14 cellular contexts compared by ENCODE assay signal in genomic region chr2:2112416-2113131, GRCh38.
A peak's percentile ranks its signal among the peaks of the same experiment; 100 is the strongest.
DNase-seq lines count a peak whose midpoint lies in the region; ATAC-seq, FAIRE-seq and TF ChIP-seq lines count a peak whose summit lies in the region.
"Had no signal": no experiment of that assay in that cellular context is flagged by ENCODE, and none has a peak within 500 bp of the region (broad histone marks: within the 10 kb centered on the region; RNA-seq: fewer than 3 reads in every experiment).

No MANE protein-coding gene starts in this region.

- TF ChIP-seq CTCF in SK-N-SH (IDR thresholded peaks at IDR 0.05): no peak
- TF ChIP-seq CTCF in neural progenitor cell (IDR thresholded peaks at IDR 0.05): no peak
- no peak for TF ChIP-seq CTCF in brain microvascular endothelial cell (IDR thresholded peaks at IDR 0.05; ENCODE audit: low read depth, low read length, missing control alignments)

- in situ Hi-C loops in brain microvascular endothelial cell (cut with HindIII; ENCODE audit: low pct_ligation_motif_present, low sequenced_read_pairs): no loop called here

- no peaks in the 10 kb centered on the region for H3K36me3 Mint-ChIP-seq in neural progenitor cell
- no peaks in the 10 kb centered on the region for H3K36me3 Mint-ChIP-seq in activated naive CD8-positive, alpha-beta T cell treated with anti-CD3 and anti-CD28 coated beads for 36 hours
- H3K36me3 Mint-ChIP-seq: IgD-negative memory B cell had no signal

- no peak for ATAC-seq in HG03175 (IDR thresholded peaks at IDR 0.05; ENCODE audit: unreplicated experiment)

- CTCF ChIA-PET in SK-N-SH (lab: Yijun Ruan, JAX): interaction anchor here (0.6 to 8.3 kb wide), 26 partner anchors 8 to 472 kb away, joined by 3 to 39 read pairs (median 4); partner anchors contain the start of gene MYT1L

- H3K27ac Mint-ChIP-seq in neural progenitor cell: peak overlapping the region; percentile 70
- no peak overlapping the region for H3K27ac Mint-ChIP-seq in activated naive CD8-positive, alpha-beta T cell treated with anti-CD3 and anti-CD28 coated beads for 36 hours
- H3K27ac Mint-ChIP-seq: IgD-negative memory B cell had no signal

- no peaks in the 10 kb centered on the region for H4K20me1 ChIP-seq in BLaER1
- H4K20me1 ChIP-seq in SK-N-SH (ENCODE audit: insufficient read depth): no peaks in the 10 kb centered on the region
- H4K20me1 ChIP-seq in neural progenitor cell (ENCODE audit: low read depth): no peaks in the 10 kb centered on the region
- H4K20me1 ChIP-seq: BLaER1 treated with 17β-estradiol and CSF1 and Interleukin-3, amounts not matched to agents 10 nM and 100 nM had no signal

- no peaks in the 10 kb centered on the region for H3K79me2 ChIP-seq in SK-N-SH (ENCODE audit: insufficient read depth)
- H3K79me2 ChIP-seq in neural progenitor cell (ENCODE audit: low read depth): no peaks in the 10 kb centered on the region

- no peak overlapping the region for H3K27ac ChIP-seq in BLaER1
- peak overlapping the region in 1 of 2 experiments; percentile 100; a peak in 3 of 4 replicates for H3K27ac ChIP-seq in SK-N-SH (ENCODE audit: low read depth in 2 of 2, low read length in 1 of 2)
- no peak overlapping the region for H3K27ac ChIP-seq in neural progenitor cell
- no peak overlapping the region for H3K27ac ChIP-seq in brain microvascular endothelial cell
- H3K27ac ChIP-seq: BLaER1 treated with 17β-estradiol and CSF1 and Interleukin-3, amounts not matched to agents 10 nM and 100 nM had no signal

- peak; percentile 33 for FAIRE-seq in HTR-8/SVneo (lab: Jason Lieb, UNC)

- H3K4me3 Mint-ChIP-seq in neural progenitor cell: peak overlapping the region; percentile 10
- no peak overlapping the region for H3K4me3 Mint-ChIP-seq in activated naive CD8-positive, alpha-beta T cell treated with anti-CD3 and anti-CD28 coated beads for 36 hours
- H3K4me3 Mint-ChIP-seq: IgD-negative memory B cell had no signal

- no peak overlapping the region for H3K9ac ChIP-seq in BLaER1
- no peak overlapping the region for H3K9ac ChIP-seq in SK-N-SH
- H3K9ac ChIP-seq in neural progenitor cell: no peak overlapping the region
- H3K9ac ChIP-seq: BLaER1 treated with 17β-estradiol and CSF1 and Interleukin-3, amounts not matched to agents 10 nM and 100 nM had no signal

- no peaks in the 10 kb centered on the region for H3F3A ChIP-seq in SK-N-SH (replicated peaks; ENCODE audit: insufficient read depth)
- H3F3A ChIP-seq in neural progenitor cell (ENCODE audit: low read depth): no peaks in the 10 kb centered on the region

- no peaks in the 10 kb centered on the region for H3K9me3 ChIP-seq in BLaER1
- no peaks in the 10 kb centered on the region for H3K9me3 ChIP-seq in SK-N-SH
- H3K9me3 ChIP-seq in neural progenitor cell (ENCODE audit: low read depth): no peaks in the 10 kb centered on the region

- H3K9me2 ChIP-seq in SK-N-SH: no peaks in the 10 kb centered on the region

- H3K4me3 ChIP-seq in BLaER1 (no peak overlapping the region), SK-N-SH (ENCODE audit: low read depth in 2 of 2, low read length in 1 of 2) (no peak overlapping the region; a peak in 1 of 4 replicates), neural progenitor cell (no peak overlapping the region), brain microvascular endothelial cell (ENCODE audit: low read depth, low read length) (no peak overlapping the region)
- H3K4me3 ChIP-seq: BLaER1 treated with 17β-estradiol and CSF1 and Interleukin-3, amounts not matched to agents 10 nM and 100 nM had no signal

- DNase-seq in HTR-8/SVneo (ENCODE audit: insufficient read length, low spot score): no peak
- peak; percentile 95 for DNase-seq in SK-N-SH
- peak; percentile 33 for DNase-seq in neural progenitor cell (ENCODE audit: low spot score)
- no peak for DNase-seq in brain microvascular endothelial cell
- no peak for DNase-seq in activated naive CD8-positive, alpha-beta T cell treated with anti-CD3 and anti-CD28 coated beads for 36 hours
- DNase-seq: EL, HCEC 1CT, NCI-H2081, NCI-H524 treated with DMSO at 0.1 percent for 48 hours, RPMI8226 had no signal

- peak; percentile 53 for TF ChIP-seq RAD21 in SK-N-SH (IDR thresholded peaks at IDR 0.05; ENCODE audit: low read length)

- no peaks in the 10 kb centered on the region for H3K9me3 Mint-ChIP-seq in neural progenitor cell
- H3K9me3 Mint-ChIP-seq in activated naive CD8-positive, alpha-beta T cell treated with anti-CD3 and anti-CD28 coated beads for 36 hours: no peaks in the 10 kb centered on the region

- peaks cover 21% of the 10 kb centered on the region for H3K4me1 Mint-ChIP-seq in neural progenitor cell
- H3K4me1 Mint-ChIP-seq in activated naive CD8-positive, alpha-beta T cell treated with anti-CD3 and anti-CD28 coated beads for 36 hours: no peaks in the 10 kb centered on the region

- H3K4me2 ChIP-seq in BLaER1: 0 out of 2 replicates have a peak overlapping the region, but pooled peaks have one; percentile 1
- no peak overlapping the region for H3K4me2 ChIP-seq in SK-N-SH
- H3K4me2 ChIP-seq in neural progenitor cell: no peak overlapping the region

- peaks cover 4% of the 10 kb centered on the region for H3K27me3 Mint-ChIP-seq in neural progenitor cell (ENCODE audit: insufficient read depth, low read depth)
- peaks cover 39% of the 10 kb centered on the region for H3K27me3 Mint-ChIP-seq in activated naive CD8-positive, alpha-beta T cell treated with anti-CD3 and anti-CD28 coated beads for 36 hours

- POLR2A ChIA-PET in SK-N-SH (lab: Yijun Ruan, JAX): interaction anchor here (0.6 to 1.8 kb wide), 11 partner anchors 10 to 1015 kb away, joined by 3 to 11 read pairs (median 5); partner anchors contain the start of gene MYT1L

- peak in 1 of 2 experiments; percentile 99; a peak in 2 of 4 replicates for TF ChIP-seq EP300 in SK-N-SH (IDR thresholded peaks at IDR 0.05; ENCODE audit: borderline replicate concordance in 1 of 2, low read depth in 1 of 2, low read length in 1 of 2)

- H2AFZ ChIP-seq in SK-N-SH (ENCODE audit: low read depth): no peak overlapping the region
- H2AFZ ChIP-seq in neural progenitor cell (replicated peaks): peak overlapping the region; percentile 37

- H3K36me3 ChIP-seq in BLaER1 (no peaks in the 10 kb centered on the region), SK-N-SH (replicated peaks in 1 of 2; ENCODE audit: control insufficient read depth in 1 of 2, insufficient read depth in 2 of 2, low read length in 1 of 2) (no peaks in the 10 kb centered on the region), neural progenitor cell (no peaks in the 10 kb centered on the region), brain microvascular endothelial cell (replicated peaks) (no peaks in the 10 kb centered on the region)
- H3K36me3 ChIP-seq: BLaER1 treated with 17β-estradiol and CSF1 and Interleukin-3, amounts not matched to agents 10 nM and 100 nM had no signal

- H3K4me1 ChIP-seq in BLaER1 (peaks cover 36% of the 10 kb centered on the region), SK-N-SH (ENCODE audit: control insufficient read depth in 1 of 2, insufficient read depth in 2 of 2, low read depth in 1 of 2, low read length in 1 of 2) (peaks cover 0 to 90% of the 10 kb centered on the region in 2 experiments; a peak in 2 of 4 replicates), neural progenitor cell (peaks cover 12% of the 10 kb centered on the region)

- 13% methylated on average over 11 of the region's 11 CpGs for WGBS in SK-N-SH (ENCODE audit: low lambda C conversion rate)

- H3K27me3 ChIP-seq in BLaER1 (no peaks in the 10 kb centered on the region), SK-N-SH (ENCODE audit: insufficient read depth) (no peaks in the 10 kb centered on the region), neural progenitor cell (no peaks in the 10 kb centered on the region), brain microvascular endothelial cell (replicated peaks) (no peaks in the 10 kb centered on the region)

TF ChIP-seq in SK-N-SH, 30 proteins besides CTCF, POLR2A, EP300 and RAD21 (continues in another document):
- TF ChIP-seq, protein P1, sequence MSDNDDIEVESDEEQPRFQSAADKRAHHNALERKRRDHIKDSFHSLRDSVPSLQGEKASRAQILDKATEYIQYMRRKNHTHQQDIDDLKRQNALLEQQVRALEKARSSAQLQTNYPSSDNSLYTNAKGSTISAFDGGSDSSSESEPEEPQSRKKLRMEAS (IDR thresholded peaks at IDR 0.05; ENCODE audit: low read depth): peak; percentile 47
- TF ChIP-seq MEF2A (IDR thresholded peaks at IDR 0.05; ENCODE audit: borderline replicate concordance, low read depth) (no peak), SIN3A (IDR thresholded peaks at IDR 0.05; ENCODE audit: borderline replicate concordance, low read depth, low read length) (no peak), CHD2 (IDR thresholded peaks at IDR 0.05; ENCODE audit: low read length, partially characterized antibody) (peak; percentile 94), PBX3 (IDR thresholded peaks at IDR 0.05) (no peak), FOXJ3 (CRISPR knock-in tag; IDR thresholded peaks at IDR 0.05) (peak; percentile 100), FOXM1 (IDR thresholded peaks at IDR 0.05; ENCODE audit: low read depth) (no peak), RCOR1 (IDR thresholded peaks at IDR 0.05; ENCODE audit: low read length) (peak; percentile 98), TCF12 (IDR thresholded peaks at IDR 0.05) (peak; percentile 71), IRF3 (IDR thresholded peaks at IDR 0.05; ENCODE audit: low read depth, low read length) (no peak; the same call in 1 of the 2 replicates), POLR2AphosphoS5 (IDR thresholded peaks at IDR 0.05; ENCODE audit: low read depth, low read length) (no peak; the same call in 1 of the 2 replicates), RFX5 (IDR thresholded peaks at IDR 0.05; ENCODE audit: low read length) (peak; percentile 74), GATA2 (CRISPR knock-in tag; IDR thresholded peaks at IDR 0.05) (peak; percentile 100), NRF1 (IDR thresholded peaks at IDR 0.05; ENCODE audit: low read depth, low read length) (no peak)

Comparison
In these comparisons a context has a peak if more than half of its experiments do, and no peak if none do; other contexts are left out.
1. DNase-seq: peak in SK-N-SH (single experiment) and neural progenitor cell (single experiment); none in HTR-8/SVneo (single experiment), brain microvascular endothelial cell (single experiment) and activated naive CD8-positive, alpha-beta T cell treated with anti-CD3 and anti-CD28 coated beads for 36 hours (single experiment).